25 cellular contexts compared by ENCODE assay signal in the genomic region with DNA sequence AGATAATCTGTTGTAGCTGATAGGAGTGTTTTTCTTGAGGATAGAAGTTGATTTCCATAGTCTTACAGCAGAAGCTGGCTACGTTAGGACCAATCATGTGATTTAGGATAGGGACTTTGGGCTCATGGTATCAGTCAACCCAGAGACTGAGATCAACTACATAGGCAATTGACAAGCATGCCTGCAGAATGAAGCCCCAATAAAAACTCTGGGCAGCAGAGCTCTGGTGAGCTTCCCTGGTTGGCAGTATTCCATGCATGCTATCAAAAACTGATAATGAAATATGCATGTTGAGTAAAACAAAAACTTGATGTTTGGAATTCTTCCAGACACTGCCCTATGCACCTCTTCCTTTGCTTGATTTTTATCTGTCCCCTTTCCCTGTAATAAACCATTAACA. TPM values are rescaled to one million over a fixed set of nuclear protein-coding genes. Genes with fewer than 3 reads are reported as not detected.
"Had no signal": no experiment of that assay in that cellular context is flagged by ENCODE, and none has a peak within 500 bp of the region (broad histone marks: within the 10 kb centered on the region; RNA-seq: fewer than 3 reads in every experiment).

No MANE protein-coding gene starts in this region.

- H3K4me3 ChIP-seq: esophagus muscularis mucosa, lung, prostate gland, right atrium auricular region, smooth muscle cell, suprapubic skin, thyroid gland, vagina had no signal

- H3K27ac ChIP-seq: esophagus muscularis mucosa, prostate gland, right atrium auricular region, suprapubic skin, thyroid gland, vagina had no signal

- FAIRE-seq: frontal cortex, keratinocyte had no signal

- H3K4me2 ChIP-seq: smooth muscle cell had no signal

- ATAC-seq: effector memory CD8-positive, alpha-beta T cell; left lobe of liver; natural killer cell; sciatic nerve; stimulated activated naive CD8-positive, alpha-beta T cell treated with anti-CD3 and anti-CD28 coated beads, Interleukin-15, amount 100 ng/mL, for 72 hours had no signal

- H3K27me3 ChIP-seq: esophagus muscularis mucosa, right atrium auricular region, suprapubic skin, thyroid gland, vagina had no signal

- H3K4me1 ChIP-seq: prostate gland, right atrium auricular region, suprapubic skin, thyroid gland, vagina had no signal

- H3K9me3 ChIP-seq: prostate gland, right atrium auricular region, suprapubic skin, thyroid gland, vagina had no signal

- DNase-seq: cortex of kidney; effector memory CD8-positive, alpha-beta T cell; head of caudate nucleus; natural killer cell; stimulated activated CD4-positive, alpha-beta T cell treated with anti-CD3 and anti-CD28 coated beads, Interleukin-12 subunit alpha, Interleukin-12 subunit beta, amount 100 ng/mL, for 4 hours; stimulated activated CD4-positive, alpha-beta T cell treated with anti-CD3 and anti-CD28 coated beads, Interleukin-1b, Interleukin-23, amount 100 ng/mL, for 48 hours; stimulated activated CD4-positive, alpha-beta T cell treated with anti-CD3 and anti-CD28 coated beads, Interleukin-4, amount 100 ng/mL, for 1 hour; stimulated activated CD8-positive, alpha-beta memory T cell treated with anti-CD3 and anti-CD28 coated beads, Interleukin-4, amount 100 ng/mL, for 48 hours; stimulated activated naive CD4-positive, alpha-beta T cell; stimulated activated naive CD8-positive, alpha-beta T cell treated with anti-CD3 and anti-CD28 coated beads, Interleukin-15, amount 100 ng/mL, for 72 hours; thyroid gland; trophoblast cell had no signal

- H3K36me3 ChIP-seq: esophagus muscularis mucosa, prostate gland, right atrium auricular region, suprapubic skin, thyroid gland, vagina had no signal

RNA-seq across cellular contexts. Expression of a gene that starts 38.0 kb away (rescaled TPM):
- total RNA-seq: dermis microvascular lymphatic vessel endothelial cell, prostate gland, smooth muscle cell had no signal
- polyA plus RNA-seq: keratinocyte, neural cell, smooth muscle cell had no signal
